ENCODE assay signal across 30 cellular contexts in the genomic region with DNA sequence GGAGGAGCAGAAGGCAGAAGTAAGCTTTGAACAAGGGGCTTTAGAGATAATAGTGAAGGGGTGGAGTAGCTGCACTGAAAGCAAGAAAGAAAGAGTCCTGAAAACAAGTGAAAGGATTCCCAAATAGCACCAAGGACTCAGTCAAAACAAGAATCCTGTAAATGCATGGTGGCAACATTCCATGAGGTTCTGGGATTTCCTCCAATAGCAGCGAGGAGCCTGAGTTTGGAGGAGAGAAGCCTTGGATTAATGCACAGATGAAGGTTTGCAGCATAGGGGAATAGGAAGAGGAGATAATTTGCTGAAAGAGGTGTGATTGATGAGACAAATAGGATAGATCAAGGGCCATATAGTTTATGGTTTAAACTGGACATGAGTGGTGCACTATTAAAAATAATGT. TPM values are rescaled to one million over a fixed set of nuclear protein-coding genes. Genes with fewer than 3 reads are reported as not detected.
"Had no signal": no experiment of that assay in that cellular context is flagged by ENCODE, and none has a peak within 500 bp of the region (broad histone marks: within the 10 kb centered on the region; RNA-seq: fewer than 3 reads in every experiment).

No MANE protein-coding gene starts in this region.

- H3K4me3 ChIP-seq: adrenal gland, MG63 had no signal

- DNase-seq: activated CD4-positive, alpha-beta T cell treated with anti-CD3 and anti-CD28 coated beads, Interleukin-2, amount 10 ng/mL, durations not matched to agents 24 days and 14 days; activated CD4-positive, alpha-beta T cell treated with anti-CD3 and anti-CD28 coated beads, Interleukin-2, amount 50 U/mL, for 48 hours; activated CD8-positive, alpha-beta T cell treated with anti-CD3 and anti-CD28 coated beads, Interleukin-2, amount 10 ng/mL, durations not matched to agents 7 days and 5 days; activated gamma-delta T cell treated with Interleukin-2 at 50 U/mL for 16 hours; activated naive CD4-positive, alpha-beta T cell treated with anti-CD3 and anti-CD28 coated beads for 36 hours; activated T-cell treated with anti-CD3 and anti-CD28 coated beads, Interleukin-2, amount 50 U/mL, for 24 hours; adrenal gland; central memory CD4-positive, alpha-beta T cell; Kasumi-1; MG63; NCI-H1048; NCI-H1105 treated with DMSO at 0.1 percent for 48 hours; NCI-H1436; NCI-H1694; NCI-H1930; NCI-H2081 treated with DMSO at 0.1 percent for 48 hours; NCI-H226; NCI-H510A; NCI-H526; NCI-H748 treated with DMSO at 0.1 percent for 48 hours; Right ventricle myocardium superior; SW 1271; T-helper 1 cell; T-helper 2 cell; T-helper 9 cell; WERI-Rb-1 had no signal

- ATAC-seq: activated CD8-positive, alpha-beta T cell treated with anti-CD3 and anti-CD28 coated beads, Interleukin-2, amount 10 ng/mL, durations not matched to agents 7 days and 5 days; activated naive CD4-positive, alpha-beta T cell treated with anti-CD3 and anti-CD28 coated beads, Interleukin-2, amount 50 U/mL, for 72 hours had no signal

- H3K36me3 ChIP-seq: adrenal gland, MG63, WERI-Rb-1 had no signal

- H3K4me1 ChIP-seq: adrenal gland had no signal

- H3K27ac ChIP-seq: adrenal gland, WERI-Rb-1 had no signal

- H3K27me3 ChIP-seq: adrenal gland, MG63 had no signal

- FAIRE-seq: astrocyte, bronchial epithelial cell had no signal

RNA-seq across cellular contexts. Expression of a gene that starts 10.8 kb away (rescaled TPM):
- total RNA-seq: activated CD4-positive, alpha-beta T cell treated with anti-CD3 and anti-CD28 coated beads, Interleukin-2, amount 10 ng/mL, durations not matched to agents 24 days and 14 days; activated CD8-positive, alpha-beta T cell treated with anti-CD3 and anti-CD28 coated beads, Interleukin-2, amount 10 ng/mL, durations not matched to agents 7 days and 5 days; activated naive CD4-positive, alpha-beta T cell treated with anti-CD3 and anti-CD28 coated beads for 36 hours; activated naive CD4-positive, alpha-beta T cell treated with anti-CD3 and anti-CD28 coated beads, Interleukin-2, amount 50 U/mL, for 72 hours; activated T-helper 2 cell treated with anti-CD3 and anti-CD28 coated beads, Interferon-gamma antibody, Interleukin-2, Interleukin-4, amounts not matched to agents 10 μg/mL and 5 μg/mL and 100 μg/mL, durations not matched to agents 14 hours and 24 hours and 36 hours; adrenal gland; astrocyte; bronchial epithelial cell; Right ventricle myocardium superior had no signal
- polyA plus RNA-seq: adrenal gland had no signal

RNA-seq across cellular contexts. Expression of a gene that starts 12.9 kb away (rescaled TPM):
- total RNA-seq: activated CD4-positive, alpha-beta T cell treated with anti-CD3 and anti-CD28 coated beads, Interleukin-2, amount 10 ng/mL, durations not matched to agents 24 days and 14 days; activated CD8-positive, alpha-beta T cell treated with anti-CD3 and anti-CD28 coated beads, Interleukin-2, amount 10 ng/mL, durations not matched to agents 7 days and 5 days; activated naive CD4-positive, alpha-beta T cell treated with anti-CD3 and anti-CD28 coated beads for 36 hours; activated naive CD4-positive, alpha-beta T cell treated with anti-CD3 and anti-CD28 coated beads, Interleukin-2, amount 50 U/mL, for 72 hours; activated T-helper 2 cell treated with anti-CD3 and anti-CD28 coated beads, Interferon-gamma antibody, Interleukin-2, Interleukin-4, amounts not matched to agents 10 μg/mL and 5 μg/mL and 100 μg/mL, durations not matched to agents 14 hours and 24 hours and 36 hours; adrenal gland; astrocyte; bronchial epithelial cell; Right ventricle myocardium superior had no signal
- polyA plus RNA-seq: adrenal gland had no signal

RNA-seq across cellular contexts. Expression of a gene that starts 18.2 kb away (rescaled TPM):
- total RNA-seq: activated CD4-positive, alpha-beta T cell treated with anti-CD3 and anti-CD28 coated beads, Interleukin-2, amount 10 ng/mL, durations not matched to agents 24 days and 14 days; activated CD8-positive, alpha-beta T cell treated with anti-CD3 and anti-CD28 coated beads, Interleukin-2, amount 10 ng/mL, durations not matched to agents 7 days and 5 days; activated naive CD4-positive, alpha-beta T cell treated with anti-CD3 and anti-CD28 coated beads for 36 hours; activated naive CD4-positive, alpha-beta T cell treated with anti-CD3 and anti-CD28 coated beads, Interleukin-2, amount 50 U/mL, for 72 hours; activated T-helper 2 cell treated with anti-CD3 and anti-CD28 coated beads, Interferon-gamma antibody, Interleukin-2, Interleukin-4, amounts not matched to agents 10 μg/mL and 5 μg/mL and 100 μg/mL, durations not matched to agents 14 hours and 24 hours and 36 hours; adrenal gland; astrocyte; bronchial epithelial cell; Right ventricle myocardium superior had no signal
- polyA plus RNA-seq: adrenal gland had no signal

RNA-seq across cellular contexts. Expression of a gene that starts 19.4 kb away (rescaled TPM):
- total RNA-seq: activated CD4-positive, alpha-beta T cell treated with anti-CD3 and anti-CD28 coated beads, Interleukin-2, amount 10 ng/mL, durations not matched to agents 24 days and 14 days; activated CD8-positive, alpha-beta T cell treated with anti-CD3 and anti-CD28 coated beads, Interleukin-2, amount 10 ng/mL, durations not matched to agents 7 days and 5 days; activated naive CD4-positive, alpha-beta T cell treated with anti-CD3 and anti-CD28 coated beads for 36 hours; activated naive CD4-positive, alpha-beta T cell treated with anti-CD3 and anti-CD28 coated beads, Interleukin-2, amount 50 U/mL, for 72 hours; activated T-helper 2 cell treated with anti-CD3 and anti-CD28 coated beads, Interferon-gamma antibody, Interleukin-2, Interleukin-4, amounts not matched to agents 10 μg/mL and 5 μg/mL and 100 μg/mL, durations not matched to agents 14 hours and 24 hours and 36 hours; adrenal gland; astrocyte; bronchial epithelial cell; Right ventricle myocardium superior had no signal
- polyA plus RNA-seq: adrenal gland had no signal

RNA-seq across cellular contexts. Expression of a gene that starts 21.5 kb away (rescaled TPM):
- total RNA-seq: activated CD4-positive, alpha-beta T cell treated with anti-CD3 and anti-CD28 coated beads, Interleukin-2, amount 10 ng/mL, durations not matched to agents 24 days and 14 days; activated CD8-positive, alpha-beta T cell treated with anti-CD3 and anti-CD28 coated beads, Interleukin-2, amount 10 ng/mL, durations not matched to agents 7 days and 5 days; activated naive CD4-positive, alpha-beta T cell treated with anti-CD3 and anti-CD28 coated beads for 36 hours; activated naive CD4-positive, alpha-beta T cell treated with anti-CD3 and anti-CD28 coated beads, Interleukin-2, amount 50 U/mL, for 72 hours; activated T-helper 2 cell treated with anti-CD3 and anti-CD28 coated beads, Interferon-gamma antibody, Interleukin-2, Interleukin-4, amounts not matched to agents 10 μg/mL and 5 μg/mL and 100 μg/mL, durations not matched to agents 14 hours and 24 hours and 36 hours; adrenal gland; astrocyte; bronchial epithelial cell; Right ventricle myocardium superior had no signal
- polyA plus RNA-seq: adrenal gland had no signal
